In the genomic region with DNA sequence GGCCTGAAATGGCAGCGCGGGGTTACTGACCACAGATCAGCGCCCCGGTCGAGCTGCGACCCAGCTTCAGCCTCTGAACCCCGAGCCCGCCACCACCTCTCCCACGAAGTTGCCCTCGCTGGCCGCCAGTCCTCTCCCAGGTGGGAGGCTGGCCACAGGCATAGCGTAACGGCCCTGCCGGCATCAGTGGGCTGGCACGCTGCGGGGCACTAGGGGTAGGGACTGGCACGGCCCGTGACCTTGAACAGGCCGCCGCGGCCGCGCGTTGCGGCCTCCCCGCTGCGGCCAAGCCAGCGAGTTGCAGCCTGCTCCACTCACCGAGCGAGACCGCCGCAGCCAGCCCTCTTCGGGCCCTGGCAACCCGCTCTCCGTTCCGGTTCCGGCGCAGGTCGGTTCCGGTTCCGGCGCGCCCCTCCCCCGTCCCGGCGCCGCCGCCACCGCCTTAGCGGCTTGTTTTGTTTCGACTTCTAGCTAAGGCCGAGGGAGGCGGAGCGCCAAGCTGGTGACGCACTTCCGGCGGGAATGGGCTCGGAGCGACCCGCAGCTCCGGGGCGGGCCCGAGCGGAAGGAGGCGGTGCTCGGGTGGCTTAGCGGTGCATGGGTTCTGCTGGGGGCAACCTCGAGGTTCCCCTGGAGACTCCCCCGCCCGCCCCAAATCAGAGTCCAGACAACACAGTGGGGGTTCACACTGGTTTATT, we compare ENCODE assay signal across 8 cellular contexts. TPM values are rescaled to one million over a fixed set of nuclear protein-coding genes. Genes with fewer than 3 reads are reported as not detected.
DNase-seq lines count a peak whose midpoint lies in the region; ATAC-seq and TF ChIP-seq lines count a peak whose summit lies in the region.

Gene USP19, minus strand, starts transcription at position 386 of the 698 bp plus-strand sequence. CDS start 1,678 bp downstream, outside the sequence.

- no peaks in the 10 kb centered on the region for H3K27me3 Mint-ChIP-seq in chondrocyte (ENCODE audit: low read depth)

- H3K4me1 Mint-ChIP-seq in chondrocyte (ENCODE audit: low read depth) = peaks cover 6% of the 10 kb centered on the region

- peaks cover 34% of the 10 kb centered on the region for H3K36me3 Mint-ChIP-seq in chondrocyte (ENCODE audit: low read depth)

- no peak for TF ChIP-seq CTCF in chondrocyte (IDR thresholded peaks at IDR 0.05)

- H3K9me3 Mint-ChIP-seq in chondrocyte (ENCODE audit: low read depth) = no peaks in the 10 kb centered on the region

- peak; percentile 96 for DNase-seq in AG08396 (ENCODE audit: low spot score)
- peak; percentile 69 for DNase-seq in NCI-H510A treated with DMSO at 0.1 percent for 48 hours (lab: John Stamatoyannopoulos, UW)
- peak; percentile 88 to 90 for DNase-seq in activated CD4-positive, alpha-beta T cell treated with anti-CD3 and anti-CD28 coated beads for 24 hours (ENCODE audit: low read depth in 2 of 2)
- DNase-seq in chondrocyte (ENCODE audit: low spot score) = no peak
- peak; percentile 90 for DNase-seq in kidney tubule cell (ENCODE audit: low spot score)
- DNase-seq in stimulated activated CD4-positive, alpha-beta T cell treated with anti-CD3 and anti-CD28 coated beads, Interleukin-1b, Interleukin-23, amount 100 ng/mL, for 24 hours (ENCODE audit: low read depth in 4 of 4, low spot score in 1 of 4) = peak; percentile 79 to 92 (median 88)

- H3K4me3 Mint-ChIP-seq in chondrocyte (ENCODE audit: unreplicated experiment) = peak within 1 kb of the TSS; percentile 70

- ATAC-seq in GM18870 (IDR thresholded peaks at IDR 0.05; ENCODE audit: unreplicated experiment) = peak; percentile 53
- peak; percentile 77 for ATAC-seq in HG03159 (IDR thresholded peaks at IDR 0.05; ENCODE audit: unreplicated experiment)

- peak within 1 kb of the TSS; percentile 72 for H3K27ac Mint-ChIP-seq in chondrocyte (ENCODE audit: unreplicated experiment)

RNA-seq across cellular contexts. Expression of gene USP19, which starts in this region (rescaled TPM):
- total RNA-seq in chondrocyte = 34.2 to 43.4 TPM (median 35.6 TPM) in 3 replicates
